Comparison of ENCODE assay signal across 1 cellular context in the genomic region with DNA sequence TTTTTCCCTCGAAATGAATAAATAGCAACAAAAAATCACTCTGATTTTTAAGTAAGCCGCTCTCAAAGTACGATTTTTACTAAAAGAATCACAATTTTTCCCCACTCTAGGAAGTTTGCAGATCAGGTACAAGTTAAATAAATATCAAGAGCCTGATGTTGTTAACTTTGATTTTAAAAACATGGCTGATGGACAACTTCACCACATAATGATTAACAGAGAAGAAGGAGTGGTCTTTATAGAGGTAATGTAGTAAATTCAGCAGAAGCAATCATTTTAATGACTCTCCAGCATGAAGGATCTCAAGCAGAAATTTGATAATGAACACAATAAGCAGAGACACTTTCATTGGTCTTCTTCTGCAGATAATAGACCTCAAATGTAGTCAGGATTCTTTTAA.
TF ChIP-seq lines count a peak whose summit lies in the region.

No MANE protein-coding gene starts in this region.

TF ChIP-seq in SK-N-SH, 30 proteins besides CTCF, POLR2A, EP300 and RAD21 (continued from another document):
- TF ChIP-seq, protein P1, sequence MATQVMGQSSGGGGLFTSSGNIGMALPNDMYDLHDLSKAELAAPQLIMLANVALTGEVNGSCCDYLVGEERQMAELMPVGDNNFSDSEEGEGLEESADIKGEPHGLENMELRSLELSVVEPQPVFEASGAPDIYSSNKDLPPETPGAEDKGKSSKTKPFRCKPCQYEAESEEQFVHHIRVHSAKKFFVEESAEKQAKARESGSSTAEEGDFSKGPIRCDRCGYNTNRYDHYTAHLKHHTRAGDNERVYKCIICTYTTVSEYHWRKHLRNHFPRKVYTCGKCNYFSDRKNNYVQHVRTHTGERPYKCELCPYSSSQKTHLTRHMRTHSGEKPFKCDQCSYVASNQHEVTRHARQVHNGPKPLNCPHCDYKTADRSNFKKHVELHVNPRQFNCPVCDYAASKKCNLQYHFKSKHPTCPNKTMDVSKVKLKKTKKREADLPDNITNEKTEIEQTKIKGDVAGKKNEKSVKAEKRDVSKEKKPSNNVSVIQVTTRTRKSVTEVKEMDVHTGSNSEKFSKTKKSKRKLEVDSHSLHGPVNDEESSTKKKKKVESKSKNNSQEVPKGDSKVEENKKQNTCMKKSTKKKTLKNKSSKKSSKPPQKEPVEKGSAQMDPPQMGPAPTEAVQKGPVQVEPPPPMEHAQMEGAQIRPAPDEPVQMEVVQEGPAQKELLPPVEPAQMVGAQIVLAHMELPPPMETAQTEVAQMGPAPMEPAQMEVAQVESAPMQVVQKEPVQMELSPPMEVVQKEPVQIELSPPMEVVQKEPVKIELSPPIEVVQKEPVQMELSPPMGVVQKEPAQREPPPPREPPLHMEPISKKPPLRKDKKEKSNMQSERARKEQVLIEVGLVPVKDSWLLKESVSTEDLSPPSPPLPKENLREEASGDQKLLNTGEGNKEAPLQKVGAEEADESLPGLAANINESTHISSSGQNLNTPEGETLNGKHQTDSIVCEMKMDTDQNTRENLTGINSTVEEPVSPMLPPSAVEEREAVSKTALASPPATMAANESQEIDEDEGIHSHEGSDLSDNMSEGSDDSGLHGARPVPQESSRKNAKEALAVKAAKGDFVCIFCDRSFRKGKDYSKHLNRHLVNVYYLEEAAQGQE (IDR thresholded peaks at IDR 0.05; ENCODE audit: low read depth, low read length), result no peak
- TF ChIP-seq SIN3A (IDR thresholded peaks at IDR 0.05; ENCODE audit: borderline replicate concordance, low read depth, low read length) (no peak), MEF2A (IDR thresholded peaks at IDR 0.05; ENCODE audit: borderline replicate concordance, low read depth) (no peak), MXI1 (IDR thresholded peaks at IDR 0.05; ENCODE audit: low read depth, low read length) (no peak), NFIC (IDR thresholded peaks at IDR 0.05; ENCODE audit: borderline replicate concordance) (no peak), FOXM1 (IDR thresholded peaks at IDR 0.05; ENCODE audit: low read depth) (no peak), TCF12 (IDR thresholded peaks at IDR 0.05) (no peak), CHD2 (IDR thresholded peaks at IDR 0.05; ENCODE audit: low read length, partially characterized antibody) (no peak), USF1 (IDR thresholded peaks at IDR 0.05; ENCODE audit: borderline replicate concordance, low read depth) (no peak)
- TF ChIP-seq, protein P2, sequence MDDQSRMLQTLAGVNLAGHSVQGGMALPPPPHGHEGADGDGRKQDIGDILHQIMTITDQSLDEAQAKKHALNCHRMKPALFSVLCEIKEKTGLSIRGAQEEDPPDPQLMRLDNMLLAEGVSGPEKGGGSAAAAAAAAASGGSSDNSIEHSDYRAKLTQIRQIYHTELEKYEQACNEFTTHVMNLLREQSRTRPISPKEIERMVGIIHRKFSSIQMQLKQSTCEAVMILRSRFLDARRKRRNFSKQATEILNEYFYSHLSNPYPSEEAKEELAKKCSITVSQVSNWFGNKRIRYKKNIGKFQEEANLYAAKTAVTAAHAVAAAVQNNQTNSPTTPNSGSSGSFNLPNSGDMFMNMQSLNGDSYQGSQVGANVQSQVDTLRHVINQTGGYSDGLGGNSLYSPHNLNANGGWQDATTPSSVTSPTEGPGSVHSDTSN (IDR thresholded peaks at IDR 0.05), result no peak
